ENCODE assay signal across 21 cellular contexts in the genomic region with DNA sequence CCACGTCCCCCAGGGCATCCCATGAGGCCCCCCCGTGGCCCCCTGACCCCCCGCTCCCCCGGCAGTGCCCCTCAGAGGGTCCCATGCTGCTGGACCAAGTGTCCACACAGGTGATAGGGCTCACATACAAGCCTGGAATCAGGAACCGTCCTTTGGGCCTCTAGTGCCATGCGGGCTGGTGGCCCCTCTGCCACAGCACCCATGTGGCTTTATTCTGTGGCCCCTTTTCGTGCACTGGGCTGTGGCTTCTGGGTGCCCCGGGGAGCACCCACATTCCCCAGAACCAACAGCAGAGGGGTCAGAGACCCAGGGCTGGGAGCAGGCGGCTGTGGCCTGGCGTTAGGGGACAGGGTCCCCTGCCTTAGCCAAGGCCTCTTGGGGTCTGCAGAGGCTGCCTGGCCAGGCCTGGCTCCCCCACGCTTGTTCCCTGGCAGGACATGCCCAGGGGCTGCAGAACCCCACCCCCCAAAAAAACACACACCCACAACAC. TPM values are rescaled to one million over a fixed set of nuclear protein-coding genes. Genes with fewer than 3 reads are reported as not detected.
A peak's percentile ranks its signal among the peaks of the same experiment; 100 is the strongest.
DNase-seq lines count a peak whose midpoint lies in the region; ATAC-seq, FAIRE-seq and TF ChIP-seq lines count a peak whose summit lies in the region.
"Had no signal": no experiment of that assay in that cellular context is flagged by ENCODE, and none has a peak within 500 bp of the region (broad histone marks: within the 10 kb centered on the region; RNA-seq: fewer than 3 reads in every experiment).

No MANE protein-coding gene starts in this region.

- H3K27me3 ChIP-seq in K562 (ENCODE audit: control insufficient read depth in 2 of 2, insufficient read depth in 2 of 2, low read length in 2 of 2) (no peaks in the 10 kb centered on the region), neutrophil (no peaks in the 10 kb centered on the region), upper lobe of right lung (no peaks in the 10 kb centered on the region)

- H3K27ac Mint-ChIP-seq in stimulated activated naive B cell treated with anti-CD40 and anti-IgM and Interleukin-4, amounts not matched to agents 10 μg/mL and 1 μg/mL and 100 μg/mL, for 72 hours = no peak overlapping the region

- H3K79me2 ChIP-seq in K562 (ENCODE audit: control insufficient read depth, insufficient read depth, low read length) = no peaks in the 10 kb centered on the region

- H3K9me3 Mint-ChIP-seq in stimulated activated naive B cell treated with anti-CD40 and anti-IgM and Interleukin-4, amounts not matched to agents 10 μg/mL and 1 μg/mL and 100 μg/mL, for 72 hours = no peaks in the 10 kb centered on the region

- TF ChIP-seq CTCF in K562 (IDR thresholded peaks at IDR 0.05 in 2 of 3, conservative IDR thresholded peaks at IDR 0.05 in 1 of 3; ENCODE audit: insufficient read depth in 2 of 3, low read depth in 1 of 3, low read length in 3 of 3) = no peak
- TF ChIP-seq CTCF in neutrophil (IDR thresholded peaks at IDR 0.05) = no peak
- no peak for TF ChIP-seq CTCF in upper lobe of right lung (IDR thresholded peaks at IDR 0.05)

- TF ChIP-seq POLR2A in K562 (conservative IDR thresholded peaks at IDR 0.05) = no peak

- ATAC-seq in K562 (no peak), left ventricle myocardium superior (no peak), upper lobe of right lung (no peak), GM21515 (IDR thresholded peaks at IDR 0.05; ENCODE audit: unreplicated experiment) (no peak)
- ATAC-seq in stimulated activated naive B cell treated with anti-CD40 and anti-IgM and Interleukin-4, amounts not matched to agents 10 μg/mL and 1 μg/mL and 100 μg/mL, for 72 hours (replicated peaks) = no peak

- no peaks in the 10 kb centered on the region for H3K9me3 ChIP-seq in K562 (replicated peaks; ENCODE audit: control insufficient read depth, insufficient read depth, low read depth, low read length)
- no peaks in the 10 kb centered on the region for H3K9me3 ChIP-seq in neutrophil
- no peaks in the 10 kb centered on the region for H3K9me3 ChIP-seq in upper lobe of right lung

- intact Hi-C loops in K562 (cut with micrococcal nuclease) (no loop called here), left ventricle myocardium superior (cut with micrococcal nuclease) (no loop called here), upper lobe of right lung (cut with DNase I) (no loop called here)

- DNase-seq in K562 (ENCODE audit: extremely low read depth in 1 of 4, low spot score in 3 of 4) (no peak), left ventricle myocardium superior (peak; percentile 21), upper lobe of right lung (peak; percentile 58), HTR-8/SVneo (ENCODE audit: insufficient read length, low spot score) (no peak)
- DNase-seq in stimulated activated naive B cell treated with anti-CD40 and anti-IgM and Interleukin-4, amounts not matched to agents 10 μg/mL and 1 μg/mL and 100 μg/mL, for 72 hours = no peak
- DNase-seq: ACHN, DMS79, GOT3, MV-4-11, NCI-H1694 treated with DMSO at 0.1 percent for 48 hours, NCI-H2107, NCI-H510A, NCI-H748 treated with DMSO at 0.1 percent for 48 hours, SHP77 had no signal

- no peak overlapping the region for H3K4me2 ChIP-seq in K562 (ENCODE audit: insufficient read depth, low read length)
- H3K4me2 ChIP-seq: KMS-11 had no signal

- peaks cover 13 to 20% of the 10 kb centered on the region in 2 donors for H3K36me3 Mint-ChIP-seq in stimulated activated naive B cell treated with anti-CD40 and anti-IgM and Interleukin-4, amounts not matched to agents 10 μg/mL and 1 μg/mL and 100 μg/mL, for 72 hours

- TF ChIP-seq RAD21 in K562 (CRISPR knock-in tag; conservative IDR thresholded peaks at IDR 0.05 in 1 of 2, IDR thresholded peaks at IDR 0.05 in 1 of 2) = no peak

- WGBS in K562 (ENCODE audit: insufficient coverage, low coverage, missing lambda C conversion rate) = 77% methylated on average over 7 of the region's 11 CpGs

- POLR2A ChIA-PET in K562 (lab: Yijun Ruan, JAX) = no interaction called here

- no peak overlapping the region; a peak in 1 of 4 replicates for H3K9ac ChIP-seq in K562 (ENCODE audit: insufficient read depth in 1 of 2, low read depth in 2 of 2, low read length in 2 of 2)
- H3K9ac ChIP-seq: KMS-11 had no signal

- H3K4me1 Mint-ChIP-seq in stimulated activated naive B cell treated with anti-CD40 and anti-IgM and Interleukin-4, amounts not matched to agents 10 μg/mL and 1 μg/mL and 100 μg/mL, for 72 hours = peaks cover 0 to 3% of the 10 kb centered on the region in 2 donors

- CTCF ChIA-PET in K562 (lab: Yijun Ruan, JAX; ENCODE audit: low intra/inter-chr PET ratio) = no interaction called here

- H2AFZ ChIP-seq in K562 (ENCODE audit: low read depth, low read length) = no peak overlapping the region

- H3K27me3 Mint-ChIP-seq in stimulated activated naive B cell treated with anti-CD40 and anti-IgM and Interleukin-4, amounts not matched to agents 10 μg/mL and 1 μg/mL and 100 μg/mL, for 72 hours = no peaks in the 10 kb centered on the region

- peaks cover 24% of the 10 kb centered on the region for H4K20me1 ChIP-seq in K562 (replicated peaks; ENCODE audit: control insufficient read depth, insufficient read depth, low read length)

- no peaks in the 10 kb centered on the region for H3K9me1 ChIP-seq in K562 (ENCODE audit: control insufficient read depth, insufficient read depth, low read length)

- BruUV-seq in K562 (replicated peaks; lab: Mats Ljungman, UMichigan) = no TSS peak

- no peak overlapping the region for H3K4me3 Mint-ChIP-seq in stimulated activated naive B cell treated with anti-CD40 and anti-IgM and Interleukin-4, amounts not matched to agents 10 μg/mL and 1 μg/mL and 100 μg/mL, for 72 hours

- in situ Hi-C loops in K562 (cut with MboI) = no loop called here

- FAIRE-seq in K562 (lab: Jason Lieb, UNC) (no peak), HTR-8/SVneo (lab: Jason Lieb, UNC) (no peak)
- FAIRE-seq: GM12892, GM18507, RCC 7860 had no signal

- peaks cover 42% of the 10 kb centered on the region; the same call in 2 of the 3 replicates for H3K36me3 ChIP-seq in K562 (ENCODE audit: control insufficient read depth, insufficient read depth, low read length)
- peaks cover 94% of the 10 kb centered on the region for H3K36me3 ChIP-seq in neutrophil
- H3K36me3 ChIP-seq in upper lobe of right lung = peaks cover 7% of the 10 kb centered on the region

- no peak overlapping the region for H3K27ac ChIP-seq in K562 (ENCODE audit: extremely low read depth, low read depth, low read length)
- peak overlapping the region; percentile 79 for H3K27ac ChIP-seq in neutrophil
- H3K27ac ChIP-seq in upper lobe of right lung = no peak overlapping the region
- H3K27ac ChIP-seq: C4-2B, KMS-11 had no signal

- H3K4me1 ChIP-seq in K562 (replicated peaks in 1 of 2; ENCODE audit: control insufficient read depth in 2 of 2, insufficient read depth in 2 of 2, low read length in 2 of 2) (peaks cover 6 to 78% of the 10 kb centered on the region in 2 experiments; a peak in 4 of 5 replicates), neutrophil (ENCODE audit: control insufficient read depth in 1 of 2, insufficient read depth in 1 of 2, low read depth in 1 of 2, low read length in 1 of 2) (peaks cover 41 to 84% of the 10 kb centered on the region in 2 experiments), upper lobe of right lung (peaks cover 5% of the 10 kb centered on the region)

- H3K4me3 ChIP-seq in K562 (no peak overlapping the region), neutrophil (ENCODE audit: low read depth in 1 of 2, low read length in 1 of 2) (no peak overlapping the region), upper lobe of right lung (no peak overlapping the region)

- TF ChIP-seq EP300 in K562 (IDR thresholded peaks at IDR 0.05; ENCODE audit: low read length) = no peak

TF ChIP-seq in K562, 482 proteins besides CTCF, POLR2A, EP300 and RAD21:
- TF ChIP-seq POLR3G (IDR thresholded peaks at IDR 0.05; ENCODE audit: extremely low read depth, insufficient read length, insufficient replicate concordance) (no peak), ZNF384 (IDR thresholded peaks at IDR 0.05; ENCODE audit: low read depth, low read length) (no peak), RBM22 (IDR thresholded peaks at IDR 0.05; ENCODE audit: low read depth, low read length, poor library complexity, severe bottlenecking) (peak; percentile 3)

RNA-seq across cellular contexts. Expression of a gene that starts 31.7 kb away (rescaled TPM):
- total RNA-seq in K562 (2011; cell fraction: chromatin; rRNA removed; ENCODE audit: low replicate concordance) = 43.8 and 108 TPM in 2 replicates
- 90.5 and 93.4 TPM in 2 replicates for total RNA-seq in K562 (2011; cell fraction: nucleolus; rRNA removed)
- total RNA-seq in K562 (2011; cell fraction: nucleoplasm; rRNA removed) = 52.4 and 63.7 TPM in 2 replicates
- 34.7 and 41.3 TPM in 2 replicates for total RNA-seq in K562 (2014; rRNA removed)
- 8.0 and 8.7 TPM in 2 replicates for total RNA-seq in K562 (2014; rRNA removed; fragmentation: Illumina TruSeq; extraction: Trizol)
- 18.8 and 21.4 TPM in 2 replicates for total RNA-seq in K562 (2015; rRNA removed; fragmentation: Illumina TruSeq; extraction: Trizol)
- 88.7 and 91.3 TPM in 2 replicates for total RNA-seq in K562 (2021)
- 11.5 and 24.6 TPM in 2 replicates for polyA plus RNA-seq in K562 (2011; rRNA removed)
- polyA plus RNA-seq in K562 (2011; cell fraction: cytosol; rRNA removed) = 20.4 and 78.6 TPM in 2 replicates
- polyA plus RNA-seq in K562 (2011; cell fraction: nucleus; rRNA removed) = 49.9 and 126 TPM in 2 replicates
- 20.5 and 34.6 TPM in 2 replicates for polyA plus RNA-seq in K562 (2012)
- 12.0 and 24.5 TPM in 2 replicates for polyA plus RNA-seq in K562 (2014; fragmentation: Illumina TruSeq; extraction: Trizol)
- polyA plus RNA-seq in K562 (2014; fragmentation: Nextera tagmentation; extraction: Ambion mirVana) = 1 to 10 TPM in 1 of 2 experiments, under 1 TPM in 1; 0.65 to 2.3 TPM
- polyA plus RNA-seq in K562 (2014; rRNA removed) = 36.6 and 50.8 TPM in 2 replicates
- polyA minus RNA-seq in K562 (2011; rRNA and poly(A)+ RNA removed) = 11.9 and 16.0 TPM in 2 replicates
- polyA minus RNA-seq in K562 (2011; cell fraction: cytosol; rRNA and poly(A)+ RNA removed) = 41.4 and 45.6 TPM in 2 replicates
- polyA minus RNA-seq in K562 (2011; cell fraction: nucleus; rRNA and poly(A)+ RNA removed) = 23.3 TPM in 2 replicates
- total RNA-seq in left ventricle myocardium superior = 7.6 TPM
- total RNA-seq in upper lobe of right lung = 39.3 TPM

Comparison
In these comparisons a context has a peak if more than half of its experiments do, and no peak if none do; other contexts are left out.
1. DNase-seq: peak in left ventricle myocardium superior (single experiment) and upper lobe of right lung (single experiment); none in K562 (0 of 4), HTR-8/SVneo (single experiment) and stimulated activated naive B cell treated with anti-CD40 and anti-IgM and Interleukin-4, amounts not matched to agents 10 μg/mL and 1 μg/mL and 100 μg/mL, for 72 hours (single experiment).